Comparison of ENCODE assay signal across 18 cellular contexts in genomic region chr10:11532329-11532728, GRCh38.
DNase-seq lines count a peak whose midpoint lies in the region; ATAC-seq, FAIRE-seq and TF ChIP-seq lines count a peak whose summit lies in the region.
"Had no signal": no experiment of that assay in that cellular context is flagged by ENCODE, and none has a peak within 500 bp of the region (broad histone marks: within the 10 kb centered on the region; RNA-seq: fewer than 3 reads in every experiment).

No MANE protein-coding gene starts in this region.

- intact Hi-C loops in GM12878 (cut with micrococcal nuclease; ENCODE audit: unreplicated experiment) (no loop called here), spleen (cut with DNase I; ENCODE audit: low total_unique reads) (loop anchor here (5.0 kb wide), 1 partner anchor 40 kb away; no protein-coding TSS in a partner anchor), psoas muscle (cut with DNase I) (no loop called here)

- SMC1A ChIA-PET in GM12878 (lab: Charles Lee; ENCODE audit: uncharacterized antibody, unreplicated experiment): interaction anchor here (0.6 to 2.8 kb wide), 22 partner anchors 10 to 225 kb away, joined by 3 to 14 read pairs (median 4); no protein-coding TSS in a partner anchor

- H3K4me3 Mint-ChIP-seq in activated T-cell treated with anti-CD3 and anti-CD28 coated beads, Interleukin-2, amount 50 U/mL, for 24 hours: peak overlapping the region; percentile 30
- no peak overlapping the region for H3K4me3 Mint-ChIP-seq in activated T-cell treated with anti-CD3 and anti-CD28 coated beads, Interleukin-2, amount 50 U/mL, for 4 hours
- H3K4me3 Mint-ChIP-seq: activated naive CD4-positive, alpha-beta T cell treated with anti-CD3 and anti-CD28 coated beads, Interleukin-2, amount 50 U/mL, for 24 hours; dendritic cell treated with granulocyte-macrophage colony-stimulating factor and Interleukin-4, amounts not matched to agents 40 ng/mL and 50 ng/mL, for 4 days; natural killer cell had no signal

- TF ChIP-seq RAD21 in GM12878 (IDR thresholded peaks at IDR 0.05; ENCODE audit: insufficient read depth, low read depth, low read length): no peak

- H3K9me3 ChIP-seq in GM12878 (replicated peaks; ENCODE audit: control insufficient read depth, insufficient read depth, low read length) (no peaks in the 10 kb centered on the region), right atrium auricular region (no peaks in the 10 kb centered on the region), spleen (no peaks in the 10 kb centered on the region), psoas muscle (no peaks in the 10 kb centered on the region)
- H3K9me3 ChIP-seq: upper lobe of right lung had no signal

- 0 out of 2 replicates have a peak overlapping the region, but pooled peaks have one; percentile 24 for H2AFZ ChIP-seq in GM12878 (ENCODE audit: control insufficient read depth, low read depth, low read length)

- H3K4me1 ChIP-seq in GM12878 (ENCODE audit: control insufficient read depth, insufficient read depth, low read length): peaks cover 44% of the 10 kb centered on the region
- H3K4me1 ChIP-seq in right atrium auricular region: peaks cover 0 to 13% of the 10 kb centered on the region in 2 donors
- H3K4me1 ChIP-seq in spleen: peaks cover 23 to 100% (median 80%) of the 10 kb centered on the region in 6 donors
- no peaks in the 10 kb centered on the region for H3K4me1 ChIP-seq in psoas muscle
- H3K4me1 ChIP-seq: foreskin keratinocyte had no signal

- H3K27ac ChIP-seq in GM12878 (ENCODE audit: control insufficient read depth, insufficient read depth) (peak overlapping the region; percentile 90), right atrium auricular region (peak overlapping the region; percentile 18 to 19), spleen (peak overlapping the region in 6 of 8 donors; percentile 24 to 65 (median 39)), psoas muscle (no peak overlapping the region)
- H3K27ac ChIP-seq: 22Rv1, foreskin keratinocyte, upper lobe of right lung had no signal

- TF ChIP-seq EP300 in GM12878 (IDR thresholded peaks at IDR 0.05; ENCODE audit: borderline replicate concordance in 1 of 2, control insufficient read depth in 1 of 2, low read depth in 2 of 2, low read length in 2 of 2): no peak

- peak overlapping the region; percentile 80 for H3K9ac ChIP-seq in GM12878 (ENCODE audit: control insufficient read depth, insufficient read depth, low read length)

- no TSS peak for BruUV-seq in GM12878 (replicated peaks; lab: Mats Ljungman, UMichigan)

- peaks cover 93% of the 10 kb centered on the region for H3K79me2 ChIP-seq in GM12878 (ENCODE audit: control insufficient read depth, insufficient read depth, low read length)

- H3K27me3 ChIP-seq in GM12878 (replicated peaks in 1 of 2; ENCODE audit: control insufficient read depth in 2 of 2, insufficient read depth in 2 of 2, low read length in 1 of 2) (no peaks in the 10 kb centered on the region), right atrium auricular region (no peaks in the 10 kb centered on the region), spleen (replicated peaks in 1 of 7) (no peaks in the 10 kb centered on the region), psoas muscle (ENCODE audit: insufficient read depth in 3 of 3, low read length in 2 of 3) (no peaks in the 10 kb centered on the region)
- H3K27me3 ChIP-seq: foreskin keratinocyte, upper lobe of right lung had no signal

- no peaks in the 10 kb centered on the region for H3K9me3 Mint-ChIP-seq in activated T-cell treated with anti-CD3 and anti-CD28 coated beads, Interleukin-2, amount 50 U/mL, for 24 hours
- no peaks in the 10 kb centered on the region for H3K9me3 Mint-ChIP-seq in activated T-cell treated with anti-CD3 and anti-CD28 coated beads, Interleukin-2, amount 50 U/mL, for 4 hours
- H3K9me3 Mint-ChIP-seq: activated naive CD4-positive, alpha-beta T cell treated with anti-CD3 and anti-CD28 coated beads, Interleukin-2, amount 50 U/mL, for 24 hours; dendritic cell treated with granulocyte-macrophage colony-stimulating factor and Interleukin-4, amounts not matched to agents 40 ng/mL and 50 ng/mL, for 4 days; natural killer cell had no signal

- RAD21 ChIA-PET in GM12878 (lab: Charles Lee; ENCODE audit: unreplicated experiment): interaction anchor here (0.6 to 5.8 kb wide), 7 partner anchors 13 to 95 kb away, joined by 3 to 24 read pairs (median 5); no protein-coding TSS in a partner anchor

- peaks cover 3% of the 10 kb centered on the region for H3K27me3 Mint-ChIP-seq in activated T-cell treated with anti-CD3 and anti-CD28 coated beads, Interleukin-2, amount 50 U/mL, for 24 hours
- H3K27me3 Mint-ChIP-seq in activated T-cell treated with anti-CD3 and anti-CD28 coated beads, Interleukin-2, amount 50 U/mL, for 4 hours (ENCODE audit: low read depth): no peaks in the 10 kb centered on the region
- H3K27me3 Mint-ChIP-seq: activated naive CD4-positive, alpha-beta T cell treated with anti-CD3 and anti-CD28 coated beads, Interleukin-2, amount 50 U/mL, for 24 hours; dendritic cell treated with granulocyte-macrophage colony-stimulating factor and Interleukin-4, amounts not matched to agents 40 ng/mL and 50 ng/mL, for 4 days had no signal

- H3K36me3 Mint-ChIP-seq in activated T-cell treated with anti-CD3 and anti-CD28 coated beads, Interleukin-2, amount 50 U/mL, for 24 hours (ENCODE audit: low read depth): no peaks in the 10 kb centered on the region
- H3K36me3 Mint-ChIP-seq in activated T-cell treated with anti-CD3 and anti-CD28 coated beads, Interleukin-2, amount 50 U/mL, for 4 hours (ENCODE audit: insufficient read depth): no peaks in the 10 kb centered on the region
- H3K36me3 Mint-ChIP-seq: activated naive CD4-positive, alpha-beta T cell treated with anti-CD3 and anti-CD28 coated beads, Interleukin-2, amount 50 U/mL, for 24 hours; natural killer cell had no signal

- H3K36me3 ChIP-seq in GM12878 (ENCODE audit: control insufficient read depth in 2 of 2, insufficient read depth in 2 of 2, low read length in 1 of 2): no peaks in the 10 kb centered on the region
- H3K36me3 ChIP-seq in right atrium auricular region: no peaks in the 10 kb centered on the region
- no peaks in the 10 kb centered on the region for H3K36me3 ChIP-seq in spleen
- H3K36me3 ChIP-seq in psoas muscle (ENCODE audit: insufficient read depth in 1 of 2, low read depth in 1 of 2): no peaks in the 10 kb centered on the region
- H3K36me3 ChIP-seq: upper lobe of right lung had no signal

- H3K4me3 ChIP-seq in GM12878: peak overlapping the region; percentile 56
- no peak overlapping the region for H3K4me3 ChIP-seq in right atrium auricular region
- no peak overlapping the region for H3K4me3 ChIP-seq in spleen
- H3K4me3 ChIP-seq in psoas muscle: no peak overlapping the region
- H3K4me3 ChIP-seq: upper lobe of right lung had no signal

- no peak overlapping the region for H3K27ac Mint-ChIP-seq in activated T-cell treated with anti-CD3 and anti-CD28 coated beads, Interleukin-2, amount 50 U/mL, for 24 hours
- H3K27ac Mint-ChIP-seq: activated naive CD4-positive, alpha-beta T cell treated with anti-CD3 and anti-CD28 coated beads, Interleukin-2, amount 50 U/mL, for 24 hours; dendritic cell treated with granulocyte-macrophage colony-stimulating factor and Interleukin-4, amounts not matched to agents 40 ng/mL and 50 ng/mL, for 4 days; natural killer cell had no signal

- H4K20me1 ChIP-seq in GM12878 (ENCODE audit: control insufficient read depth, insufficient read depth): no peaks in the 10 kb centered on the region

- no peak for DNase-seq in activated T-cell treated with anti-CD3 and anti-CD28 coated beads, Interleukin-2, amount 50 U/mL, for 24 hours
- no peak for DNase-seq in activated T-cell treated with anti-CD3 and anti-CD28 coated beads, Interleukin-2, amount 50 U/mL, for 4 hours
- DNase-seq in GM12878 (ENCODE audit: low read depth, low spot score) (no peak), right atrium auricular region (ENCODE audit: low spot score) (no peak), spleen (no peak), psoas muscle (no peak)
- DNase-seq in NK-92 treated with Interleukin-12 subunit alpha and Interleukin-12 subunit beta, amount 100 ng/mL, for 24 hours (lab: John Stamatoyannopoulos, UW): no peak
- DNase-seq: COR-L47, foreskin keratinocyte, MM.1S, natural killer cell, T-helper 9 cell, upper lobe of right lung had no signal

- WGBS in GM12878 (ENCODE audit: insufficient coverage, insufficient replicate concordance, low lambda C conversion rate, missing lambda C conversion rate): 1% methylated on average over 4 of the region's 4 CpGs
- 55 to 66% (median 63%) methylated on average over 4 of the region's 4 CpGs for WGBS in spleen, 5 donors
- WGBS in psoas muscle, 3 donors: 74 to 82% (median 77%) methylated on average over 4 of the region's 4 CpGs

- in situ Hi-C loops in GM12878 (cut with MboI): no loop called here

- TF ChIP-seq POLR2A in GM12878 (IDR thresholded peaks at IDR 0.05; ENCODE audit: low read depth, low read length) (no peak), spleen (IDR thresholded peaks at IDR 0.05) (no peak)

- H3K4me2 ChIP-seq in GM12878 (ENCODE audit: control insufficient read depth, insufficient read depth): peak overlapping the region; percentile 93

- TF ChIP-seq CTCF in GM12878 (IDR thresholded peaks at IDR 0.05 in 2 of 3, conservative IDR thresholded peaks at IDR 0.05 in 1 of 3; ENCODE audit: control insufficient read depth in 2 of 3, extremely low read depth in 1 of 3, insufficient read depth in 1 of 3, low read depth in 3 of 3, low read length in 3 of 3) (no peak), right atrium auricular region (IDR thresholded peaks at IDR 0.05) (no peak), spleen (IDR thresholded peaks at IDR 0.05 in 8 of 11, conservative IDR thresholded peaks at IDR 0.05 in 3 of 11) (no peak), psoas muscle (IDR thresholded peaks at IDR 0.05) (no peak)

- no peak for FAIRE-seq in GM12878 (lab: Jason Lieb, UNC)
- FAIRE-seq: RCC 7860 had no signal

- no peak for ATAC-seq in activated T-cell treated with anti-CD3 and anti-CD28 coated beads, Interleukin-2, amount 50 U/mL, for 4 hours
- ATAC-seq in GM12878 (peak; percentile 35), psoas muscle (no peak), HG03521 (IDR thresholded peaks at IDR 0.05; ENCODE audit: unreplicated experiment) (no peak)
- ATAC-seq: foreskin keratinocyte, natural killer cell, upper lobe of right lung had no signal

- POLR2A ChIA-PET in GM12878 (lab: Charles Lee): interaction anchor here (0.6 to 1.5 kb wide), 3 partner anchors 11 to 145 kb away, joined by 3 to 4 read pairs (median 3); no protein-coding TSS in a partner anchor

- CTCF ChIA-PET in GM12878 (lab: Yijun Ruan, JAX): interaction anchor here (0.8 to 2.3 kb wide), 11 partner anchors 10 to 193 kb away, joined by 3 to 12 read pairs (median 5); no protein-coding TSS in a partner anchor

- peaks cover 32% of the 10 kb centered on the region for H3K4me1 Mint-ChIP-seq in activated T-cell treated with anti-CD3 and anti-CD28 coated beads, Interleukin-2, amount 50 U/mL, for 24 hours (ENCODE audit: low read depth)
- H3K4me1 Mint-ChIP-seq in activated T-cell treated with anti-CD3 and anti-CD28 coated beads, Interleukin-2, amount 50 U/mL, for 4 hours (ENCODE audit: low read depth): peaks cover 28% of the 10 kb centered on the region
